Comparison of ENCODE assay signal across 20 cellular contexts in the genomic region with DNA sequence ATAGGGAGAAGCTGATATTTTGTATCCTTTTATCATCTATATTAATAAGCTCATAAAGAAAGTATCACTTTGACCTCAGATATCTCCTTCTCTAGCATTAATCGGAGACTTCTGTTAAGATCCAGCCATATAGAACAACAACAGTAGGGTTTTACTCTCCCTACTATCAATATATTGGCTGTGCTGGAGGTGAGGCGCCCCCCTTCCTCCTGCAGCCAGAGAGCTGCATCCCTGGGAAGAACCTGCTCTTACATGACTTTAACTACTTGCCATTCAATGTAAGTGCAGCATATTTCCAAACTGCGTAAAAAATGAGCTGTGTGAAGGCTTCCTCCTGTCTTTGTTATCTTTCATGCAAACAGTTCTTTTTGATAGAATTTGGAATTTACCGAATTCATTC.
"Had no signal": no experiment of that assay in that cellular context is flagged by ENCODE, and none has a peak within 500 bp of the region (broad histone marks: within the 10 kb centered on the region; RNA-seq: fewer than 3 reads in every experiment).

No MANE protein-coding gene starts in this region.

- H3K27me3 ChIP-seq: colonic mucosa, foreskin keratinocyte, ovary, testis, upper lobe of left lung had no signal

- H3K9me3 Mint-ChIP-seq: activated CD4-positive, alpha-beta T cell treated with anti-CD3 and anti-CD28 coated beads, Interleukin-2, amount 10 ng/mL, durations not matched to agents 7 days and 5 days; activated naive CD4-positive, alpha-beta T cell treated with anti-CD3 and anti-CD28 coated beads for 36 hours; activated T-cell treated with anti-CD3 and anti-CD28 coated beads, Interleukin-2, amount 50 U/mL, for 4 hours; stimulated activated memory B cell treated with anti-CD40 and anti-IgM and Interleukin-4, amounts not matched to agents 10 μg/mL and 1 μg/mL and 100 μg/mL, for 72 hours had no signal

- H3K4me3 Mint-ChIP-seq: activated CD4-positive, alpha-beta T cell treated with anti-CD3 and anti-CD28 coated beads, Interleukin-2, amount 10 ng/mL, durations not matched to agents 7 days and 5 days; activated naive CD4-positive, alpha-beta T cell treated with anti-CD3 and anti-CD28 coated beads for 36 hours; activated T-cell treated with anti-CD3 and anti-CD28 coated beads, Interleukin-2, amount 50 U/mL, for 4 hours; brain; nephron progenitor cell; stimulated activated memory B cell treated with anti-CD40 and anti-IgM and Interleukin-4, amounts not matched to agents 10 μg/mL and 1 μg/mL and 100 μg/mL, for 72 hours had no signal

- H3K36me3 Mint-ChIP-seq: stimulated activated memory B cell treated with anti-CD40 and anti-IgM and Interleukin-4, amounts not matched to agents 10 μg/mL and 1 μg/mL and 100 μg/mL, for 72 hours had no signal

- H3K27me3 Mint-ChIP-seq: activated CD4-positive, alpha-beta T cell treated with anti-CD3 and anti-CD28 coated beads, Interleukin-2, amount 10 ng/mL, durations not matched to agents 7 days and 5 days; brain had no signal

- H3K4me1 ChIP-seq: colonic mucosa, foreskin keratinocyte, testis, upper lobe of left lung had no signal

- H3K36me3 ChIP-seq: colonic mucosa, ovary, upper lobe of left lung had no signal

- H3K9me3 ChIP-seq: colonic mucosa, ovary, testis, upper lobe of left lung had no signal

- H3K4me1 Mint-ChIP-seq: activated CD4-positive, alpha-beta T cell treated with anti-CD3 and anti-CD28 coated beads, Interleukin-2, amount 10 ng/mL, durations not matched to agents 7 days and 5 days; stimulated activated memory B cell treated with anti-CD40 and anti-IgM and Interleukin-4, amounts not matched to agents 10 μg/mL and 1 μg/mL and 100 μg/mL, for 72 hours had no signal

- H3K27ac Mint-ChIP-seq: activated CD4-positive, alpha-beta T cell treated with anti-CD3 and anti-CD28 coated beads, Interleukin-2, amount 10 ng/mL, durations not matched to agents 7 days and 5 days; activated naive CD4-positive, alpha-beta T cell treated with anti-CD3 and anti-CD28 coated beads for 36 hours; brain; nephron progenitor cell; stimulated activated memory B cell treated with anti-CD40 and anti-IgM and Interleukin-4, amounts not matched to agents 10 μg/mL and 1 μg/mL and 100 μg/mL, for 72 hours had no signal

- H3K4me2 ChIP-seq: smooth muscle cell had no signal

- DNase-seq: activated CD4-positive, alpha-beta T cell treated with anti-CD3 and anti-CD28 coated beads, Interleukin-2, amount 10 ng/mL, durations not matched to agents 7 days and 5 days; activated CD8-positive, alpha-beta memory T cell treated with anti-CD3 and anti-CD28 coated beads, Interleukin-2, amount 50 U/mL, for 4 hours; activated naive CD4-positive, alpha-beta T cell treated with anti-CD3 and anti-CD28 coated beads for 36 hours; activated T-cell treated with anti-CD3 and anti-CD28 coated beads, Interleukin-2, amount 50 U/mL, for 4 hours; central memory CD4-positive, alpha-beta T cell; colonic mucosa; foreskin keratinocyte; hippocampal formation; kidney glomerular epithelial cell; left ventricle myocardium superior; nephron progenitor cell; ovary; stimulated activated CD4-positive, alpha-beta T cell treated with anti-CD3 and anti-CD28 coated beads, Interleukin-4, amount 100 ng/mL, for 4 hours; SW 1271; testis; upper lobe of left lung had no signal

- H3K27ac ChIP-seq: colonic mucosa, foreskin keratinocyte, ovary, testis, upper lobe of left lung had no signal

- H3K4me3 ChIP-seq: colonic mucosa, ovary, smooth muscle cell, testis, upper lobe of left lung had no signal

- ATAC-seq: activated T-cell treated with anti-CD3 and anti-CD28 coated beads, Interleukin-2, amount 50 U/mL, for 4 hours; foreskin keratinocyte; left ventricle myocardium superior; sciatic nerve; stimulated activated memory B cell treated with anti-CD40 and anti-IgM and Interleukin-4, amounts not matched to agents 10 μg/mL and 1 μg/mL and 100 μg/mL, for 72 hours had no signal
